In the genomic region with DNA sequence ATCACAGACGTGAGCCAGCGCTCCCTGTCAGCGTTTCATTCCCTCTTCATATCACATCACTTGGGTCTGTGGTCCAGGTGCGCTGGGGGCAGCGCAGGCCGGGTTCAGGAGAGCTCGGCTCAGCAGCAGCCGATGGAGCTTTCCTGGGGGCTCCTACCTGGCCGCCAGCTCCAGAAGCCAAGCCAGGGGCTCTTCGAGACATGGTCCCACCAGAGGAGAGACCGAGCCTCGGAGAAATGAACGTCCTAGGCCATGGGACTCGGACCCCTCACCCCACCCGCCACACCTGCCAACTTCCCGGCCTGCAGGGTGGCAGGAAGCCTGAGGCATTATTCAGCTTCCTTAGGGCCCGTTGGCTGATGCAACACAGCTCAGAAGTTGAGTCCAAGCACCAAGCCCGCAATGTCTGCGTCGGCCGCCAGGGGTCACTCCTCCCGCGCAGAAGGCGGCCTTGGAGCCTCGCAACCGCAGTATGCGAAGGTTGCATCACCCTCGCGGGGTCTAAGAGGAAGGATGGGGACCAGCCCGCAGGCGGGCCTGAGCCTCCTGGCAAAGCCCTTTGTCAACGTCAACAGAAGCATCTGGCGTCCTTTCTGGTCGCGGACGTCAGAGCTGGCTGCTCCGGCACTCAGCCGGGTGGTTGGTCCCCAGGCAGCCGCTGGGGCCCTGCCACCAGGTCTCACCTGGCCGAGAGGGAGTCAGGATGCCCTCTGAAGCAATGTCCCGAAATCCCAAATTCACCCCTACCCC, we compare ENCODE assay signal across 8 cellular contexts. TPM values are rescaled to one million over a fixed set of nuclear protein-coding genes. Genes with fewer than 3 reads are reported as not detected.
DNase-seq lines count a peak whose midpoint lies in the region; ATAC-seq and TF ChIP-seq lines count a peak whose summit lies in the region.

No MANE protein-coding gene starts in this region.

- H3K36me3 ChIP-seq in H7 (replicated peaks; ENCODE audit: control insufficient read depth, insufficient read depth, low read length): no peaks in the 10 kb centered on the region
- H3K36me3 ChIP-seq in neutrophil: no peaks in the 10 kb centered on the region

- TF ChIP-seq CTCF in foreskin keratinocyte (conservative IDR thresholded peaks at IDR 0.05) (peak; percentile 99), neutrophil (IDR thresholded peaks at IDR 0.05) (peak; percentile 99)

- no peaks in the 10 kb centered on the region for H3K9me3 ChIP-seq in neutrophil

- H3K27ac ChIP-seq in foreskin keratinocyte (peak overlapping the region; percentile 64), neutrophil (peak overlapping the region; percentile 73)

- peak; percentile 95 for DNase-seq in ELR (ENCODE audit: low read depth)
- peak; percentile 93 for DNase-seq in H7
- peak; percentile 85 for DNase-seq in M059J (ENCODE audit: low read depth)
- DNase-seq in SIG-M5 (lab: John Stamatoyannopoulos, UW): peak; percentile 78
- DNase-seq in activated gamma-delta T cell (lab: John Stamatoyannopoulos, UW): peak; percentile 88
- peak; percentile 66 to 79 for DNase-seq in foreskin keratinocyte
- DNase-seq in superior temporal gyrus (ENCODE audit: extremely low spot score): peak; percentile 87

- H3K27me3 ChIP-seq in H7 (ENCODE audit: control insufficient read depth, insufficient read depth, low read length) (no peaks in the 10 kb centered on the region), foreskin keratinocyte (no peaks in the 10 kb centered on the region), neutrophil (no peaks in the 10 kb centered on the region)

- H3K4me1 ChIP-seq in foreskin keratinocyte (peaks cover 20% of the 10 kb centered on the region), neutrophil (ENCODE audit: control insufficient read depth in 1 of 2, insufficient read depth in 1 of 2, low read depth in 1 of 2, low read length in 1 of 2) (peaks cover 32 to 34% of the 10 kb centered on the region in 2 experiments)

- ATAC-seq in foreskin keratinocyte: peak; percentile 79

- H3K4me3 ChIP-seq in H7 (ENCODE audit: insufficient read depth, low read depth, low read length): no peak overlapping the region
- H3K4me3 ChIP-seq in neutrophil (ENCODE audit: low read depth in 1 of 2, low read length in 1 of 2): peak overlapping the region; percentile 42 to 50

RNA-seq across cellular contexts. Expression of a gene that starts 13.2 kb away (rescaled TPM):
- 29.6 and 32.4 TPM in 2 replicates for total RNA-seq in H7 (2014; rRNA removed; shearing (Covaris generic))
- 7.9 and 14.7 TPM in 2 replicates for total RNA-seq in M059J (2014; rRNA removed; shearing (Covaris generic))
- 17.2 and 21.9 TPM in 2 replicates for total RNA-seq in foreskin keratinocyte
- 16.8 and 18.4 TPM in 2 replicates for polyA plus RNA-seq in foreskin keratinocyte
